13 cellular contexts compared by ENCODE assay signal in the genomic region with DNA sequence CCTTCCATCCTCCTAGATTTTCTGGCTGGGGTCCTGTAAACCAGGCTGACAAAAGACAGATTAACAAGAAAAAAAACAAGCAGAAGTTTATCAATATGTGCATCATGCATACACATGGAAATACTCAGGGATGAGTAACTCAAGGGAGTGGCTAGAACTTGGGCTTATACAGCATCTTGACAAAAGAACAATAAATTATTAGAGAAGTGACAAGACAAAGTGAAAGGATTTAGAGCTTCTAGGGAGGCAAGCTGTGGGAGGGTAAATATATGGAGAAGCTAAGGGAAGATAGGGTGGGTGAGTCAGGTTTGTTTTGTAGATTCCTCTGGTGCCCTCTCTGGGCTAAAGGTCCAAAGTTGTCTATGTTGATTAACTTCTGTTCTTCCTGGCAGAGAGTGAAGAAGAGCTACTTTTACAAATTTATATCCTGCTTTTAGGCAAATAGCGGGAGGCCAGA. TPM values are rescaled to one million over a fixed set of nuclear protein-coding genes. Genes with fewer than 3 reads are reported as not detected.
DNase-seq lines count a peak whose midpoint lies in the region; ATAC-seq and TF ChIP-seq lines count a peak whose summit lies in the region.
"Had no signal": no experiment of that assay in that cellular context is flagged by ENCODE, and none has a peak within 500 bp of the region (broad histone marks: within the 10 kb centered on the region; RNA-seq: fewer than 3 reads in every experiment).

No MANE protein-coding gene starts in this region.

- CTCF ChIA-PET in naive thymus-derived CD4-positive, alpha-beta T cell (lab: Charles Lee) = no interaction called here

- intact Hi-C loops in naive thymus-derived CD4-positive, alpha-beta T cell (cut with micrococcal nuclease) = no loop called here

- H3K4me3 ChIP-seq in NB4 (ENCODE audit: low read depth, low read length) (no peak overlapping the region), endodermal cell (ENCODE audit: low read length) (no peak overlapping the region)
- H3K4me3 ChIP-seq in naive thymus-derived CD4-positive, alpha-beta T cell (ENCODE audit: low read length) = no peak overlapping the region
- H3K4me3 ChIP-seq: stomach had no signal

- H3K9ac ChIP-seq in endodermal cell (ENCODE audit: extremely low read depth, low read length, poor library complexity, severe bottlenecking) = no peak overlapping the region

- TF ChIP-seq POLR2A in NB4 (IDR thresholded peaks at IDR 0.05; ENCODE audit: extremely low read depth, insufficient read length) = no peak

- 90 to 100% methylated on average over 1 of the region's 1 CpG for WGBS in endodermal cell (ENCODE audit: insufficient coverage in 1 of 2, insufficient read length in 1 of 2), 2 experiments

- no peaks in the 10 kb centered on the region for H3K36me3 ChIP-seq in endodermal cell (ENCODE audit: control insufficient read depth, insufficient read depth, low read length)
- H3K36me3 ChIP-seq in naive thymus-derived CD4-positive, alpha-beta T cell (ENCODE audit: control insufficient read depth in 2 of 3, insufficient read depth in 3 of 3, low read length in 3 of 3) = no peaks in the 10 kb centered on the region
- H3K36me3 ChIP-seq: stomach had no signal

- H3K36me3 Mint-ChIP-seq in endodermal cell (ENCODE audit: low read depth) = no peaks in the 10 kb centered on the region
- H3K36me3 Mint-ChIP-seq in naive thymus-derived CD4-positive, alpha-beta T cell = no peaks in the 10 kb centered on the region

- POLR2A ChIA-PET in naive thymus-derived CD4-positive, alpha-beta T cell (lab: Charles Lee) = no interaction called here

- no peak overlapping the region for H3K27ac ChIP-seq in endodermal cell (ENCODE audit: low read depth, low read length)
- no peak overlapping the region for H3K27ac ChIP-seq in naive thymus-derived CD4-positive, alpha-beta T cell (ENCODE audit: low read depth, low read length)
- H3K27ac ChIP-seq: stomach had no signal

- TF ChIP-seq CTCF in NB4 (IDR thresholded peaks at IDR 0.05; ENCODE audit: low read depth, low read length) (no peak), endodermal cell (conservative IDR thresholded peaks at IDR 0.05) (peak; percentile 40)

- no peak overlapping the region for H3K4me3 Mint-ChIP-seq in endodermal cell
- H3K4me3 Mint-ChIP-seq in naive thymus-derived CD4-positive, alpha-beta T cell = no peak overlapping the region
- H3K4me3 Mint-ChIP-seq: activated CD4-positive, alpha-beta memory T cell treated with anti-CD3 and anti-CD28 coated beads, Interleukin-2, amount 10 ng/mL, durations not matched to agents 7 days and 5 days had no signal

- DNase-seq in EL = peak; percentile 53
- DNase-seq in NB4 (ENCODE audit: low read depth) = peak; percentile 27
- no peak for DNase-seq in endodermal cell
- no peak for DNase-seq in naive thymus-derived CD4-positive, alpha-beta T cell
- no peak for DNase-seq in activated CD4-positive, alpha-beta T cell treated with anti-CD3 and anti-CD28 coated beads, Interleukin-2, amount 50 U/mL, for 1 hour
- no peak for DNase-seq in Kasumi-1 (lab: John Stamatoyannopoulos, UW)
- DNase-seq: activated CD4-positive, alpha-beta memory T cell treated with anti-CD3 and anti-CD28 coated beads, Interleukin-2, amount 10 ng/mL, durations not matched to agents 7 days and 5 days; NCI-H446; stimulated activated CD4-positive, alpha-beta T cell treated with anti-CD3 and anti-CD28 coated beads, Interleukin-1b, Interleukin-23, amount 100 ng/mL, for 48 hours; stomach had no signal

- no peaks in the 10 kb centered on the region for H3K9me3 Mint-ChIP-seq in endodermal cell
- H3K9me3 Mint-ChIP-seq in naive thymus-derived CD4-positive, alpha-beta T cell = no peaks in the 10 kb centered on the region
- H3K9me3 Mint-ChIP-seq: activated CD4-positive, alpha-beta memory T cell treated with anti-CD3 and anti-CD28 coated beads, Interleukin-2, amount 10 ng/mL, durations not matched to agents 7 days and 5 days had no signal

- H3K27me3 Mint-ChIP-seq in endodermal cell (ENCODE audit: insufficient read depth) = peaks cover 27% of the 10 kb centered on the region
- H3K27me3 Mint-ChIP-seq in naive thymus-derived CD4-positive, alpha-beta T cell = peaks cover 12 to 41% (median 15%) of the 10 kb centered on the region in 5 donors

- no peaks in the 10 kb centered on the region for H3K9me3 ChIP-seq in endodermal cell (ENCODE audit: control insufficient read depth, low read length)
- no peaks in the 10 kb centered on the region for H3K9me3 ChIP-seq in naive thymus-derived CD4-positive, alpha-beta T cell (ENCODE audit: control insufficient read depth in 2 of 3, low read length in 3 of 3)
- H3K9me3 ChIP-seq: Caco-2, stomach had no signal

- no peaks in the 10 kb centered on the region for H3K27me3 ChIP-seq in endodermal cell (ENCODE audit: control insufficient read depth, insufficient read depth, low read length, poor library complexity, severe bottlenecking)
- no peaks in the 10 kb centered on the region for H3K27me3 ChIP-seq in naive thymus-derived CD4-positive, alpha-beta T cell (ENCODE audit: control insufficient read depth in 2 of 2, insufficient read depth in 2 of 2, low read length in 2 of 2)

- H3K4me1 Mint-ChIP-seq in endodermal cell = peaks cover 18% of the 10 kb centered on the region
- H3K4me1 Mint-ChIP-seq in naive thymus-derived CD4-positive, alpha-beta T cell = peaks cover 0 to 4% (median 0%) of the 10 kb centered on the region in 7 donors

- ATAC-seq in naive thymus-derived CD4-positive, alpha-beta T cell = peak; percentile 16
- ATAC-seq in HG02884 (IDR thresholded peaks at IDR 0.05; ENCODE audit: unreplicated experiment) (no peak), GM18868 (IDR thresholded peaks at IDR 0.05; ENCODE audit: unreplicated experiment) (no peak)

- peaks cover 8% of the 10 kb centered on the region for H3K4me1 ChIP-seq in endodermal cell (ENCODE audit: control insufficient read depth, insufficient read depth, low read length)
- no peaks in the 10 kb centered on the region for H3K4me1 ChIP-seq in naive thymus-derived CD4-positive, alpha-beta T cell (ENCODE audit: control insufficient read depth in 2 of 2, insufficient read depth in 2 of 2, low read length in 2 of 2)
- H3K4me1 ChIP-seq: stomach had no signal

- no peak overlapping the region for H3K27ac Mint-ChIP-seq in endodermal cell
- H3K27ac Mint-ChIP-seq in naive thymus-derived CD4-positive, alpha-beta T cell = no peak overlapping the region
- H3K27ac Mint-ChIP-seq: activated CD4-positive, alpha-beta memory T cell treated with anti-CD3 and anti-CD28 coated beads, Interleukin-2, amount 10 ng/mL, durations not matched to agents 7 days and 5 days had no signal

RNA-seq across cellular contexts. Expression of gene NDRG4, which starts 48.0 kb away (rescaled TPM):
- total RNA-seq in endodermal cell = 10 to 100 TPM; 81.9 to 95.9 TPM
- 76.8 TPM for polyA plus RNA-seq in endodermal cell (2013, experiment 1 of 2)
- polyA plus RNA-seq in endodermal cell (2013, experiment 2 of 2) = 71.1 TPM
- total RNA-seq in naive thymus-derived CD4-positive, alpha-beta T cell = 1 to 10 TPM; 1.1 to 5.3 (median 2.7) TPM
- polyA plus RNA-seq in naive thymus-derived CD4-positive, alpha-beta T cell = 1 to 10 TPM in 1 of 2 donors, under 1 TPM in 1; 0.63 to 1.5 TPM

RNA-seq across cellular contexts. Expression of gene GINS3, which starts 59.7 kb away (rescaled TPM):
- 10 to 100 TPM; 10.5 to 14.7 TPM for total RNA-seq in endodermal cell
- polyA plus RNA-seq in endodermal cell (2013, experiment 1 of 2) = 14.4 TPM
- 15.2 TPM for polyA plus RNA-seq in endodermal cell (2013, experiment 2 of 2)
- total RNA-seq in naive thymus-derived CD4-positive, alpha-beta T cell = 10 to 100 TPM in 1 of 5 experiments, 1 to 10 TPM in 3, under 1 TPM in 1; 0.66 to 13.3 (median 1.4) TPM
- 1 to 10 TPM; 1.7 to 3.6 TPM for polyA plus RNA-seq in naive thymus-derived CD4-positive, alpha-beta T cell

Comparison
In these comparisons a context has a peak if more than half of its experiments do, and no peak if none do; other contexts are left out.
1. DNase-seq: peak in EL (single experiment) and NB4 (single experiment); none in endodermal cell (single experiment), naive thymus-derived CD4-positive, alpha-beta T cell (0 of 9), activated CD4-positive, alpha-beta T cell treated with anti-CD3 and anti-CD28 coated beads, Interleukin-2, amount 50 U/mL, for 1 hour (single experiment) and Kasumi-1 (0 of 2).
2. RNA of gene NDRG4, which starts 48.0 kb away (total RNA-seq): 81.9 to 95.9 TPM in endodermal cell; 1.1 to 5.3 TPM in naive thymus-derived CD4-positive, alpha-beta T cell; every median in the first group is over 10 times any median in the second.